10 cellular contexts compared by ENCODE assay signal in genomic region chr1:180927841-180928240, GRCh38. TPM values are rescaled to one million over a fixed set of nuclear protein-coding genes. Genes with fewer than 3 reads are reported as not detected.
DNase-seq lines count a peak whose midpoint lies in the region; ATAC-seq lines count a peak whose summit lies in the region.
"Had no signal": no experiment of that assay in that cellular context is flagged by ENCODE, and none has a peak within 500 bp of the region (broad histone marks: within the 10 kb centered on the region; RNA-seq: fewer than 3 reads in every experiment).

No MANE protein-coding gene starts in this region.

- ATAC-seq in HG02678 (IDR thresholded peaks at IDR 0.05; ENCODE audit: unreplicated experiment) (no peak), HG02840 (IDR thresholded peaks at IDR 0.05; ENCODE audit: low FRiP score, unreplicated experiment) (no peak), HG02981 (IDR thresholded peaks at IDR 0.05; ENCODE audit: unreplicated experiment) (no peak)
- ATAC-seq in effector memory CD8-positive, alpha-beta T cell (replicated peaks) = no peak
- ATAC-seq: left lobe of liver had no signal

- DNase-seq in Ammon's horn (ENCODE audit: low spot score) (peak; percentile 80), NCI-H2029 (lab: John Stamatoyannopoulos, UW) (peak; percentile 19), cerebellar cortex (ENCODE audit: low spot score) (peak; percentile 92), myocyte (ENCODE audit: low read depth) (peak; percentile 66)
- no peak for DNase-seq in effector memory CD8-positive, alpha-beta T cell
- DNase-seq: NCI-H748 treated with DMSO at 0.1 percent for 48 hours had no signal

- no peaks in the 10 kb centered on the region for H3K9me3 Mint-ChIP-seq in effector memory CD8-positive, alpha-beta T cell

- no peaks in the 10 kb centered on the region for H3K4me1 Mint-ChIP-seq in effector memory CD8-positive, alpha-beta T cell (ENCODE audit: low read depth in 2 of 2)

- H3K27ac Mint-ChIP-seq in effector memory CD8-positive, alpha-beta T cell = no peak overlapping the region

- no peaks in the 10 kb centered on the region for H3K36me3 Mint-ChIP-seq in effector memory CD8-positive, alpha-beta T cell (ENCODE audit: insufficient read depth)

- no peak overlapping the region for H3K4me3 Mint-ChIP-seq in effector memory CD8-positive, alpha-beta T cell

- peaks cover 16 to 24% of the 10 kb centered on the region in 2 donors for H3K27me3 Mint-ChIP-seq in effector memory CD8-positive, alpha-beta T cell

RNA-seq across cellular contexts. Expression of gene KIAA1614, which starts 15.1 kb away (rescaled TPM):
- total RNA-seq in myocyte = 6.5 and 7.9 TPM in 2 replicates
- polyA plus RNA-seq in myocyte (2012) = 4.4 TPM

Comparison
In these comparisons a context has a peak if more than half of its experiments do, and no peak if none do; other contexts are left out.
1. DNase-seq: peak in Ammon's horn (single experiment), NCI-H2029 (single experiment), cerebellar cortex (single experiment) and myocyte (single experiment); none in effector memory CD8-positive, alpha-beta T cell (0 of 3).